32 cellular contexts compared by ENCODE assay signal in genomic region chrX:120137439-120137838, GRCh38. TPM values are rescaled to one million over a fixed set of nuclear protein-coding genes. Genes with fewer than 3 reads are reported as not detected.
DNase-seq lines count a peak whose midpoint lies in the region; ATAC-seq, FAIRE-seq and TF ChIP-seq lines count a peak whose summit lies in the region.
"Had no signal": no experiment of that assay in that cellular context is flagged by ENCODE, and none has a peak within 500 bp of the region (broad histone marks: within the 10 kb centered on the region; RNA-seq: fewer than 3 reads in every experiment).

No MANE protein-coding gene starts in this region.

- DNase-seq in A673 (ENCODE audit: low spot score) (no peak), PC-9 (no peak), epithelial cell of proximal tubule (ENCODE audit: low read depth) (no peak), NCI-H69 (lab: John Stamatoyannopoulos, UW) (no peak), omental fat pad (ENCODE audit: low spot score) (no peak)
- DNase-seq: activated effector memory CD4-positive, alpha-beta T cell treated with Interleukin-2 at 50 U/mL for 16 hours; amygdala; brain microvascular endothelial cell; Calu3; DMS79 treated with DMSO at 0.1 percent for 48 hours; GF-D8; GOT3; mucosa of descending colon; NCI-H1436; NCI-H226; occipital lobe; Right ventricle myocardium superior; stimulated activated CD4-positive, alpha-beta T cell treated with anti-CD3 and anti-CD28 coated beads, Interleukin-15, amount 100 ng/mL, for 24 hours; stimulated activated CD4-positive, alpha-beta T cell treated with anti-CD3 and anti-CD28 coated beads, Interleukin-4, amount 100 ng/mL, for 4 hours; SW 1271; transverse colon had no signal

- H2AFZ ChIP-seq in PC-9: no peak overlapping the region

- intact Hi-C loops in A673 (cut with micrococcal nuclease; ENCODE audit: unreplicated experiment): no loop called here
- intact Hi-C loops in PC-9 (cut with micrococcal nuclease; ENCODE audit: unreplicated experiment): no loop called here

- POLR2A ChIA-PET in A673 (lab: Charles Lee; ENCODE audit: low non-redundant PET) (no interaction called here), PC-9 (lab: Charles Lee; ENCODE audit: unreplicated experiment) (no interaction called here)

- H3K27ac ChIP-seq in A673 (ENCODE audit: low read depth, low read length, poor library complexity, severe bottlenecking) (no peak overlapping the region), PC-9 (no peak overlapping the region)
- H3K27ac ChIP-seq: brain microvascular endothelial cell, gastroesophageal sphincter, HL-60, KMS-11, transverse colon had no signal

- H3K4me1 ChIP-seq in A673 (ENCODE audit: insufficient read depth, low read length, poor library complexity, severe bottlenecking) (no peaks in the 10 kb centered on the region), PC-9 (replicated peaks; ENCODE audit: insufficient read depth) (no peaks in the 10 kb centered on the region)
- H3K4me1 ChIP-seq: gastroesophageal sphincter, transverse colon had no signal

- H3K79me2 ChIP-seq in PC-9 (ENCODE audit: low read depth): no peaks in the 10 kb centered on the region

- H4K20me1 ChIP-seq in PC-9 (ENCODE audit: insufficient read depth): no peaks in the 10 kb centered on the region

- H3K4me2 ChIP-seq in PC-9: no peak overlapping the region
- H3K4me2 ChIP-seq: KMS-11 had no signal

- no TSS peak for BruUV-seq in A673 (replicated peaks; lab: Mats Ljungman, UMichigan)
- BruUV-seq in PC-9 (replicated peaks; lab: Mats Ljungman, UMichigan): no TSS peak

- no peaks in the 10 kb centered on the region for H3K9me3 ChIP-seq in A673 (ENCODE audit: low read depth, low read length, poor library complexity, severe bottlenecking)
- H3K9me3 ChIP-seq in PC-9 (ENCODE audit: insufficient read depth, low read depth): no peaks in the 10 kb centered on the region
- H3K9me3 ChIP-seq: gastroesophageal sphincter, mucosa of descending colon, transverse colon had no signal

- H3K36me3 ChIP-seq in A673 (ENCODE audit: insufficient read depth, low read length, poor library complexity, severe bottlenecking) (no peaks in the 10 kb centered on the region), PC-9 (ENCODE audit: low read depth) (no peaks in the 10 kb centered on the region)
- H3K36me3 ChIP-seq: brain microvascular endothelial cell, gastroesophageal sphincter, transverse colon had no signal

- no peaks in the 10 kb centered on the region for H3K9me2 ChIP-seq in PC-9 (ENCODE audit: insufficient read depth)

- H3K27me3 ChIP-seq in A673 (replicated peaks; ENCODE audit: insufficient read depth, low read depth, low read length, poor library complexity) (no peaks in the 10 kb centered on the region), PC-9 (ENCODE audit: insufficient read depth, low read depth) (no peaks in the 10 kb centered on the region)
- H3K27me3 ChIP-seq: brain microvascular endothelial cell, gastroesophageal sphincter, transverse colon had no signal

- H3K4me3 ChIP-seq in A673 (ENCODE audit: low read depth, low read length, poor library complexity, severe bottlenecking): no peak overlapping the region
- H3K4me3 ChIP-seq in PC-9: no peak overlapping the region
- no peak overlapping the region for H3K4me3 ChIP-seq in epithelial cell of proximal tubule (ENCODE audit: low read depth, low read length)
- H3K4me3 ChIP-seq: gastroesophageal sphincter, lung, mucosa of descending colon, transverse colon had no signal

- CTCF ChIA-PET in A673 (lab: Charles Lee) (no interaction called here), PC-9 (lab: Charles Lee) (no interaction called here)

- peak; percentile 40; the same call in 1 of the 2 replicates for TF ChIP-seq CTCF in A673 (conservative IDR thresholded peaks at IDR 0.05; ENCODE audit: low read depth, low read length)
- TF ChIP-seq CTCF in PC-9 (conservative IDR thresholded peaks at IDR 0.05): peak; percentile 32; the same call in 1 of the 2 replicates
- peak; percentile 7 for TF ChIP-seq CTCF in epithelial cell of proximal tubule (conservative IDR thresholded peaks at IDR 0.05; ENCODE audit: low read depth, low read length)
- no peak for TF ChIP-seq CTCF in omental fat pad (IDR thresholded peaks at IDR 0.05)

- no peak for ATAC-seq in GM18909 (IDR thresholded peaks at IDR 0.05; ENCODE audit: poor library complexity, unreplicated experiment)
- ATAC-seq in HG02970 (IDR thresholded peaks at IDR 0.05; ENCODE audit: low FRiP score, unreplicated experiment): no peak
- ATAC-seq in omental fat pad (ENCODE audit: low FRiP score): no peak
- ATAC-seq: activated naive CD4-positive, alpha-beta T cell treated with anti-CD3 and anti-CD28 coated beads, Interleukin-2, amount 50 U/mL, for 72 hours; gastroesophageal sphincter; mucosa of descending colon; natural killer cell treated with Interleukin-12 subunit alpha and Interleukin-12 subunit beta and Interleukin-15 and Interleukin-18, amount 100 ng/mL, for 72 hours had no signal

- FAIRE-seq in G401.6 (lab: Jason Lieb, UNC): peak; percentile 60

- H3F3A ChIP-seq in PC-9 (ENCODE audit: insufficient read depth, low read depth): no peaks in the 10 kb centered on the region; the same call in 1 of the 2 replicates

RNA-seq across cellular contexts. Expression of gene RHOXF2, which starts 21.0 kb away (rescaled TPM):
- total RNA-seq in A673 (2021) (not detected in 2 replicates), PC-9 (2021) (not detected in 2 replicates), epithelial cell of proximal tubule (not detected in 2 replicates), omental fat pad (not detected)
- total RNA-seq: activated CD4-positive, alpha-beta T cell treated with anti-CD3 and anti-CD28 coated beads, Interleukin-2, amount 10 ng/mL, durations not matched to agents 24 days and 14 days; activated CD8-positive, alpha-beta memory T cell treated with anti-CD3 and anti-CD28 coated beads for 36 hours; Calu3; gastroesophageal sphincter; lung; mucosa of descending colon; natural killer cell treated with Interleukin-12 subunit alpha and Interleukin-12 subunit beta and Interleukin-15 and Interleukin-18, amount 100 ng/mL, for 72 hours; occipital lobe; Right ventricle myocardium superior; transverse colon had no signal

RNA-seq across cellular contexts. Expression of gene RHOXF1, which starts 21.7 kb away (rescaled TPM):
- total RNA-seq in A673 (2021) (not detected in 2 replicates), PC-9 (2021) (0.81 TPM in 1 of 2 replicates, not detected in the other), epithelial cell of proximal tubule (not detected in 2 replicates), omental fat pad (not detected)
- total RNA-seq: activated CD4-positive, alpha-beta T cell treated with anti-CD3 and anti-CD28 coated beads, Interleukin-2, amount 10 ng/mL, durations not matched to agents 24 days and 14 days; activated CD8-positive, alpha-beta memory T cell treated with anti-CD3 and anti-CD28 coated beads for 36 hours; Calu3; lung; natural killer cell treated with Interleukin-12 subunit alpha and Interleukin-12 subunit beta and Interleukin-15 and Interleukin-18, amount 100 ng/mL, for 72 hours; occipital lobe; Right ventricle myocardium superior had no signal

RNA-seq across cellular contexts. Expression of gene RHOXF2B, which starts 59.9 kb away (rescaled TPM):
- not detected in 2 replicates for total RNA-seq in A673 (2021)
- total RNA-seq in PC-9 (2021): not detected in 2 replicates
- total RNA-seq in epithelial cell of proximal tubule: not detected in 2 replicates
- not detected for total RNA-seq in omental fat pad
- total RNA-seq: activated CD4-positive, alpha-beta T cell treated with anti-CD3 and anti-CD28 coated beads, Interleukin-2, amount 10 ng/mL, durations not matched to agents 24 days and 14 days; activated CD8-positive, alpha-beta memory T cell treated with anti-CD3 and anti-CD28 coated beads for 36 hours; activated naive CD4-positive, alpha-beta T cell treated with anti-CD3 and anti-CD28 coated beads, Interleukin-2, amount 50 U/mL, for 72 hours; Calu3; mucosa of descending colon; natural killer cell treated with Interleukin-12 subunit alpha and Interleukin-12 subunit beta and Interleukin-15 and Interleukin-18, amount 100 ng/mL, for 72 hours; occipital lobe; Right ventricle myocardium superior; transverse colon had no signal

Comparison
In these comparisons a context has a peak if more than half of its experiments do, and no peak if none do; other contexts are left out.
1. CTCF ChIP-seq: peak in A673 (single experiment), PC-9 (single experiment) and epithelial cell of proximal tubule (single experiment); none in omental fat pad (0 of 3).